8 cellular contexts compared by ENCODE assay signal in the genomic region with DNA sequence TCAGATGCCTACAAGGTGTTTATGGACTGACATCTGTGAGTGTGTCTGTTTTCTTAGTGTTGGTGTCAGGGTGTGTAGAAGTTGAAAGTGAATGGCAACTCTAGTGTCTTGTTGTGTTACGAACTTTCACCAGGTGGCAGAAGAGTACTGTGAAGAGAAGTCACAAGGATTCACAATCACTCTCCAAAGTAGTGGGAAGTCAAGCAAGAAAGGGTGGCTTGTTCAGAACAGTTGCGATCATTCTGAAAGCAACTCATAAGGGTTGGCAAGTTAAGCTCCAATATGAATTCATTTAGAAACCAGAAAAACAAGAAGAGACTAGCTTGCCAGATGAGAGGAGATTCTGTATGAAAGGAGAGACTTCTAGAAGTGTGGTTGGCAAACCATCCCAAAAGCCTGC.
DNase-seq lines count a peak whose midpoint lies in the region; ATAC-seq, FAIRE-seq and TF ChIP-seq lines count a peak whose summit lies in the region.

No MANE protein-coding gene starts in this region.

- TF ChIP-seq CTCF in K562 (IDR thresholded peaks at IDR 0.05 in 2 of 3, conservative IDR thresholded peaks at IDR 0.05 in 1 of 3; ENCODE audit: insufficient read depth in 2 of 3, low read depth in 1 of 3, low read length in 3 of 3) (peak; percentile 69 to 88 (median 70)), kidney epithelial cell (IDR thresholded peaks at IDR 0.05; ENCODE audit: insufficient read depth, low read length, poor library complexity, severe bottlenecking) (peak; percentile 63), stomach (IDR thresholded peaks at IDR 0.05) (peak in 4 of 7 experiments; percentile 19 to 76 (median 60))

- POLR2A ChIA-PET in K562 (lab: Yijun Ruan, JAX): interaction anchor here (0.6 kb wide), 1 partner anchor 461 kb away, joined by 3 read pairs; no protein-coding TSS in a partner anchor

- no peak overlapping the region for H3K4me2 ChIP-seq in K562 (ENCODE audit: insufficient read depth, low read length)

- H2AFZ ChIP-seq in K562 (ENCODE audit: low read depth, low read length): peak overlapping the region; percentile 29; the same call in 1 of the 2 replicates

- in situ Hi-C loops in K562 (cut with MboI): loop anchor here (10.0 to 25.0 kb wide), 2 partner anchors 670 to 1342 kb away; no protein-coding TSS in a partner anchor

- no peak overlapping the region for H3K4me3 ChIP-seq in K562
- no peak overlapping the region for H3K4me3 ChIP-seq in kidney epithelial cell (ENCODE audit: low read depth, low read length)
- H3K4me3 ChIP-seq in stomach: no peak overlapping the region

- CTCF ChIA-PET in K562 (lab: Yijun Ruan, JAX; ENCODE audit: low intra/inter-chr PET ratio): interaction anchor here (0.7 to 5.5 kb wide), 5 partner anchors 76 to 1999 kb away, joined by 3 to 62 read pairs (median 4); no protein-coding TSS in a partner anchor

- H4K20me1 ChIP-seq in K562 (replicated peaks; ENCODE audit: control insufficient read depth, insufficient read depth, low read length): no peaks in the 10 kb centered on the region

- intact Hi-C loops in K562 (cut with micrococcal nuclease) (loop anchor here (1.0 to 10.0 kb wide), 6 partner anchors 82 to 1510 kb away; no protein-coding TSS in a partner anchor), stomach (cut with DNase I; ENCODE audit: low total_unique reads) (no loop called here)

- peak; percentile 68 for ATAC-seq in GM19395 (IDR thresholded peaks at IDR 0.05; ENCODE audit: unreplicated experiment)
- peak; percentile 58 for ATAC-seq in HG03280 (IDR thresholded peaks at IDR 0.05; ENCODE audit: unreplicated experiment)
- ATAC-seq in K562: peak; percentile 90

- H3K36me3 ChIP-seq in K562 (ENCODE audit: control insufficient read depth, insufficient read depth, low read length) (no peaks in the 10 kb centered on the region), kidney epithelial cell (ENCODE audit: control insufficient read depth, insufficient read depth, low read length) (no peaks in the 10 kb centered on the region), stomach (no peaks in the 10 kb centered on the region)

- FAIRE-seq in K562 (lab: Jason Lieb, UNC): peak; percentile 75

- no peaks in the 10 kb centered on the region for H3K9me3 ChIP-seq in K562 (replicated peaks; ENCODE audit: control insufficient read depth, insufficient read depth, low read depth, low read length)
- no peaks in the 10 kb centered on the region for H3K9me3 ChIP-seq in stomach

- H3K27ac ChIP-seq in K562 (ENCODE audit: extremely low read depth, low read depth, low read length) (no peak overlapping the region), stomach (peak overlapping the region in 3 of 5 donors; percentile 80 to 88 (median 83))

- H3K79me2 ChIP-seq in K562 (ENCODE audit: control insufficient read depth, insufficient read depth, low read length): no peaks in the 10 kb centered on the region

- no peak for TF ChIP-seq EP300 in K562 (IDR thresholded peaks at IDR 0.05; ENCODE audit: low read length)
- no peak for TF ChIP-seq EP300 in stomach (IDR thresholded peaks at IDR 0.05)

- H3K4me1 ChIP-seq in K562 (replicated peaks in 1 of 2; ENCODE audit: control insufficient read depth in 2 of 2, insufficient read depth in 2 of 2, low read length in 2 of 2) (peaks cover 3 to 7% of the 10 kb centered on the region in 2 experiments; a peak in 3 of 5 replicates), stomach (peaks cover 18 to 28% (median 24%) of the 10 kb centered on the region in 4 donors)

- H3K27me3 ChIP-seq in K562 (ENCODE audit: control insufficient read depth in 2 of 2, insufficient read depth in 2 of 2, low read length in 2 of 2) (no peaks in the 10 kb centered on the region; a peak in 1 of 5 replicates), kidney epithelial cell (ENCODE audit: control insufficient read depth, insufficient read depth, low read length) (no peaks in the 10 kb centered on the region), stomach (peaks cover 0 to 6% (median 0%) of the 10 kb centered on the region in 3 donors)

- 3% methylated on average over 2 of the region's 2 CpGs for WGBS in K562 (ENCODE audit: insufficient coverage, low coverage, missing lambda C conversion rate)
- WGBS in stomach, 5 donors: 8 to 17% (median 13%) methylated on average over 2 of the region's 2 CpGs

- DNase-seq in NCI-H2107 treated with DMSO at 0.1 percent for 48 hours (lab: John Stamatoyannopoulos, UW; ENCODE audit: unreplicated experiment): peak; percentile 25
- DNase-seq in NCI-H2107 (lab: John Stamatoyannopoulos, UW): no peak
- DNase-seq in OCI-M1 (lab: John Stamatoyannopoulos, UW): peak; percentile 90
- peak; percentile 28 to 71 (median 39) for DNase-seq in K562 (ENCODE audit: extremely low read depth in 1 of 4, low spot score in 3 of 4)
- peak; percentile 49 for DNase-seq in kidney epithelial cell (ENCODE audit: low read depth)
- DNase-seq in stomach: no peak

- BruUV-seq in K562 (replicated peaks; lab: Mats Ljungman, UMichigan): no TSS peak

- H3K9me1 ChIP-seq in K562 (ENCODE audit: control insufficient read depth, insufficient read depth, low read length): no peaks in the 10 kb centered on the region

- H3K9ac ChIP-seq in K562 (ENCODE audit: insufficient read depth in 1 of 2, low read depth in 2 of 2, low read length in 2 of 2): no peak overlapping the region

- TF ChIP-seq POLR2A in K562 (conservative IDR thresholded peaks at IDR 0.05): no peak
- no peak for TF ChIP-seq POLR2A in stomach (IDR thresholded peaks at IDR 0.05)

- peak; percentile 99 for TF ChIP-seq RAD21 in K562 (CRISPR knock-in tag; conservative IDR thresholded peaks at IDR 0.05 in 1 of 2, IDR thresholded peaks at IDR 0.05 in 1 of 2)

TF ChIP-seq in K562, 482 proteins besides CTCF, POLR2A, EP300 and RAD21 (continues in another document):
- TF ChIP-seq POLR2G (IDR thresholded peaks at IDR 0.05; ENCODE audit: low read depth, low read length) (no peak), NFYB (IDR thresholded peaks at IDR 0.05; ENCODE audit: extremely low read depth, insufficient read length) (no peak), COPS2 (conservative IDR thresholded peaks at IDR 0.05) (no peak), ESRRA (IDR thresholded peaks at IDR 0.05; ENCODE audit: borderline replicate concordance, low read depth) (peak; percentile 33; the same call in 1 of the 2 replicates), ZFP36 (IDR thresholded peaks at IDR 0.05; ENCODE audit: low read depth, low read length, partially characterized antibody) (no peak), ZKSCAN1 (IDR thresholded peaks at IDR 0.05; ENCODE audit: low read depth, low read length) (no peak), MTF1 (CRISPR knock-in tag; IDR thresholded peaks at IDR 0.05; ENCODE audit: borderline replicate concordance) (no peak), PRMT5 (CRISPR knock-in tag; IDR thresholded peaks at IDR 0.05) (no peak), BHLHE40 (IDR thresholded peaks at IDR 0.05; ENCODE audit: low read length) (no peak), BCL6 (CRISPR knock-in tag; IDR thresholded peaks at IDR 0.05) (no peak), ZC3H8 (IDR thresholded peaks at IDR 0.05) (no peak), ZNF197 (CRISPR knock-in tag; IDR thresholded peaks at IDR 0.05; ENCODE audit: low read depth) (no peak), BRCA1 (IDR thresholded peaks at IDR 0.05) (no peak), BRCA1 (CRISPR knock-in tag; IDR thresholded peaks at IDR 0.05) (no peak), SRSF9 (IDR thresholded peaks at IDR 0.05; ENCODE audit: borderline replicate concordance, low read depth, low read length) (no peak), ZNF589 (CRISPR knock-in tag; IDR thresholded peaks at IDR 0.05; ENCODE audit: low read depth) (no peak), ZNF282 (CRISPR knock-in tag; IDR thresholded peaks at IDR 0.05) (no peak), TCFL5 (CRISPR knock-in tag; conservative IDR thresholded peaks at IDR 0.05) (no peak), MAFF (IDR thresholded peaks at IDR 0.05; ENCODE audit: low read length) (no peak)
- TF ChIP-seq, protein P1, sequence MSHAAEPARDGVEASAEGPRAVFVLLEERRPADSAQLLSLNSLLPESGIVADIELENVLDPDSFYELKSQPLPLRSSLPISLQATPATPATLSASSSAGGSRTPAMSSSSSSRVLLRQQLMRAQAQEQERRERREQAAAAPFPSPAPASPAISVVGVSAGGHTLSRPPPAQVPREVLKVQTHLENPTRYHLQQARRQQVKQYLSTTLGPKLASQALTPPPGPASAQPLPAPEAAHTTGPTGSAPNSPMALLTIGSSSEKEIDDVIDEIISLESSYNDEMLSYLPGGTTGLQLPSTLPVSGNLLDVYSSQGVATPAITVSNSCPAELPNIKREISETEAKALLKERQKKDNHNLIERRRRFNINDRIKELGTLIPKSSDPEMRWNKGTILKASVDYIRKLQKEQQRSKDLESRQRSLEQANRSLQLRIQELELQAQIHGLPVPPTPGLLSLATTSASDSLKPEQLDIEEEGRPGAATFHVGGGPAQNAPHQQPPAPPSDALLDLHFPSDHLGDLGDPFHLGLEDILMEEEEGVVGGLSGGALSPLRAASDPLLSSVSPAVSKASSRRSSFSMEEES (CRISPR knock-in tag; IDR thresholded peaks at IDR 0.05): no peak
- TF ChIP-seq, protein P2, sequence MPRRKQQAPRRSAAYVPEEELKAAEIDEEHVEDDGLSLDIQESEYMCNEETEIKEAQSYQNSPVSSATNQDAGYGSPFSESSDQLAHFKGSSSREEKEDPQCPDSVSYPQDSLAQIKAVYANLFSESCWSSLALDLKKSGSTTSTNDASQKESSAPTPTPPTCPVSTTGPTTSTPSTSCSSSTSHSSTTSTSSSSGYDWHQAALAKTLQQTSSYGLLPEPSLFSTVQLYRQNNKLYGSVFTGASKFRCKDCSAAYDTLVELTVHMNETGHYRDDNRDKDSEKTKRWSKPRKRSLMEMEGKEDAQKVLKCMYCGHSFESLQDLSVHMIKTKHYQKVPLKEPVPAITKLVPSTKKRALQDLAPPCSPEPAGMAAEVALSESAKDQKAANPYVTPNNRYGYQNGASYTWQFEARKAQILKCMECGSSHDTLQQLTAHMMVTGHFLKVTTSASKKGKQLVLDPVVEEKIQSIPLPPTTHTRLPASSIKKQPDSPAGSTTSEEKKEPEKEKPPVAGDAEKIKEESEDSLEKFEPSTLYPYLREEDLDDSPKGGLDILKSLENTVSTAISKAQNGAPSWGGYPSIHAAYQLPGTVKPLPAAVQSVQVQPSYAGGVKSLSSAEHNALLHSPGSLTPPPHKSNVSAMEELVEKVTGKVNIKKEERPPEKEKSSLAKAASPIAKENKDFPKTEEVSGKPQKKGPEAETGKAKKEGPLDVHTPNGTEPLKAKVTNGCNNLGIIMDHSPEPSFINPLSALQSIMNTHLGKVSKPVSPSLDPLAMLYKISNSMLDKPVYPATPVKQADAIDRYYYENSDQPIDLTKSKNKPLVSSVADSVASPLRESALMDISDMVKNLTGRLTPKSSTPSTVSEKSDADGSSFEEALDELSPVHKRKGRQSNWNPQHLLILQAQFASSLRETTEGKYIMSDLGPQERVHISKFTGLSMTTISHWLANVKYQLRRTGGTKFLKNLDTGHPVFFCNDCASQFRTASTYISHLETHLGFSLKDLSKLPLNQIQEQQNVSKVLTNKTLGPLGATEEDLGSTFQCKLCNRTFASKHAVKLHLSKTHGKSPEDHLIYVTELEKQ (CRISPR knock-in tag; IDR thresholded peaks at IDR 0.05): no peak

Comparison
In these comparisons a context has a peak if more than half of its experiments do, and no peak if none do; other contexts are left out.
1. DNase-seq: peak in NCI-H2107 treated with DMSO at 0.1 percent for 48 hours (single experiment), OCI-M1 (single experiment), K562 (4 of 4) and kidney epithelial cell (single experiment); none in NCI-H2107 (single experiment) and stomach (single experiment).
2. Peak in every context shown above with its lines, with median percentiles within 50 percentile points of each other: ATAC-seq and CTCF ChIP-seq.